14 cellular contexts compared by ENCODE assay signal in genomic region chr14:42855159-42855558, GRCh38.
DNase-seq lines count a peak whose midpoint lies in the region; ATAC-seq and TF ChIP-seq lines count a peak whose summit lies in the region.
"Had no signal": no experiment of that assay in that cellular context is flagged by ENCODE, and none has a peak within 500 bp of the region (broad histone marks: within the 10 kb centered on the region; RNA-seq: fewer than 3 reads in every experiment).

No MANE protein-coding gene starts in this region.

- no peaks in the 10 kb centered on the region for H3K36me3 ChIP-seq in SK-N-SH (replicated peaks in 1 of 2; ENCODE audit: control insufficient read depth in 1 of 2, insufficient read depth in 2 of 2, low read length in 1 of 2)

- no peak for ATAC-seq in HG02678 (IDR thresholded peaks at IDR 0.05; ENCODE audit: unreplicated experiment)
- ATAC-seq: activated CD4-positive, alpha-beta T cell treated with anti-CD3 and anti-CD28 coated beads for 36 hours; stimulated activated naive CD8-positive, alpha-beta T cell treated with anti-CD3 and anti-CD28 coated beads, Interleukin-15, amount 100 ng/mL, for 72 hours had no signal

- H3K9me3 Mint-ChIP-seq in dendritic cell treated with granulocyte-macrophage colony-stimulating factor and Interleukin-4, amounts not matched to agents 40 ng/mL and 50 ng/mL, for 4 days = no peaks in the 10 kb centered on the region
- no peaks in the 10 kb centered on the region for H3K9me3 Mint-ChIP-seq in mesothelial cell of epicardium

- peaks cover 19% of the 10 kb centered on the region for H3K4me1 Mint-ChIP-seq in dendritic cell treated with granulocyte-macrophage colony-stimulating factor and Interleukin-4, amounts not matched to agents 40 ng/mL and 50 ng/mL, for 4 days (ENCODE audit: low read depth)
- H3K4me1 Mint-ChIP-seq in mesothelial cell of epicardium = peaks cover 9% of the 10 kb centered on the region
- H3K4me1 Mint-ChIP-seq: activated CD4-positive, alpha-beta T cell treated with anti-CD3 and anti-CD28 coated beads for 36 hours; stimulated activated naive CD8-positive, alpha-beta T cell treated with anti-CD3 and anti-CD28 coated beads, Interleukin-15, amount 100 ng/mL, for 72 hours had no signal

- no peaks in the 10 kb centered on the region for H3K4me1 ChIP-seq in SK-N-SH (ENCODE audit: control insufficient read depth in 1 of 2, insufficient read depth in 2 of 2, low read depth in 1 of 2, low read length in 1 of 2)

- H4K20me1 ChIP-seq in SK-N-SH (ENCODE audit: insufficient read depth) = no peaks in the 10 kb centered on the region

- DNase-seq in COLO829 (ENCODE audit: low spot score) (peak; percentile 19), NOMO-1 (lab: John Stamatoyannopoulos, UW; ENCODE audit: unreplicated experiment in 2 of 2) (peak; percentile 59 to 62), mesothelial cell of epicardium (ENCODE audit: low spot score in 2 of 2, unreplicated experiment in 2 of 2) (no peak), SK-N-SH (no peak)
- DNase-seq in activated CD4-positive, alpha-beta T cell treated with anti-CD3 and anti-CD28 coated beads, Interleukin-2, amount 50 U/mL, for 1 hour = no peak
- DNase-seq in NK-92 treated with Interleukin-12 subunit alpha and Interleukin-12 subunit beta, amount 100 ng/mL, for 24 hours (lab: John Stamatoyannopoulos, UW) = no peak
- DNase-seq: activated CD4-positive, alpha-beta T cell treated with anti-CD3 and anti-CD28 coated beads for 36 hours; activated T-cell treated with anti-CD3 and anti-CD28 coated beads, Interleukin-2, amount 50 U/mL, for 48 hours; NCI-H1436; NCI-H446; stimulated activated naive CD8-positive, alpha-beta T cell treated with anti-CD3 and anti-CD28 coated beads, Interleukin-15, amount 100 ng/mL, for 72 hours had no signal

- H3K27ac ChIP-seq in SK-N-SH (ENCODE audit: low read depth in 2 of 2, low read length in 1 of 2) = no peak overlapping the region

- H3K79me2 ChIP-seq in SK-N-SH (ENCODE audit: insufficient read depth) = no peaks in the 10 kb centered on the region

- H3K27me3 Mint-ChIP-seq in dendritic cell treated with granulocyte-macrophage colony-stimulating factor and Interleukin-4, amounts not matched to agents 40 ng/mL and 50 ng/mL, for 4 days = no peaks in the 10 kb centered on the region
- H3K27me3 Mint-ChIP-seq in mesothelial cell of epicardium (ENCODE audit: low read depth) = no peaks in the 10 kb centered on the region
- H3K27me3 Mint-ChIP-seq: activated CD4-positive, alpha-beta T cell treated with anti-CD3 and anti-CD28 coated beads for 36 hours; stimulated activated naive CD8-positive, alpha-beta T cell treated with anti-CD3 and anti-CD28 coated beads, Interleukin-15, amount 100 ng/mL, for 72 hours had no signal

- H3K27me3 ChIP-seq in SK-N-SH (ENCODE audit: insufficient read depth) = no peaks in the 10 kb centered on the region

- H3K9me2 ChIP-seq in SK-N-SH = no peaks in the 10 kb centered on the region

- no peaks in the 10 kb centered on the region for H3K36me3 Mint-ChIP-seq in dendritic cell treated with granulocyte-macrophage colony-stimulating factor and Interleukin-4, amounts not matched to agents 40 ng/mL and 50 ng/mL, for 4 days (ENCODE audit: low read depth)
- H3K36me3 Mint-ChIP-seq in mesothelial cell of epicardium = no peaks in the 10 kb centered on the region

- POLR2A ChIA-PET in SK-N-SH (lab: Yijun Ruan, JAX) = no interaction called here

- H3F3A ChIP-seq in SK-N-SH (replicated peaks; ENCODE audit: insufficient read depth) = no peaks in the 10 kb centered on the region

- 15% methylated on average over 1 of the region's 1 CpG for WGBS in SK-N-SH (ENCODE audit: low lambda C conversion rate)

- H3K9ac ChIP-seq in SK-N-SH = no peak overlapping the region

- peak overlapping the region; percentile 87 for H3K27ac Mint-ChIP-seq in dendritic cell treated with granulocyte-macrophage colony-stimulating factor and Interleukin-4, amounts not matched to agents 40 ng/mL and 50 ng/mL, for 4 days
- peak overlapping the region; percentile 75 for H3K27ac Mint-ChIP-seq in mesothelial cell of epicardium
- H3K27ac Mint-ChIP-seq: activated CD4-positive, alpha-beta T cell treated with anti-CD3 and anti-CD28 coated beads for 36 hours; stimulated activated naive CD8-positive, alpha-beta T cell treated with anti-CD3 and anti-CD28 coated beads, Interleukin-15, amount 100 ng/mL, for 72 hours; T-helper 1 cell treated with Interleukin-12 subunit alpha and Interleukin-12 subunit beta and Interleukin-4 antibody, amounts not matched to agents 30 μg/mL and 1 μg/mL, for 36 hours had no signal

- no peak overlapping the region for H3K4me2 ChIP-seq in SK-N-SH

- H3K4me3 ChIP-seq in SK-N-SH (ENCODE audit: low read depth in 2 of 2, low read length in 1 of 2) = no peak overlapping the region

- intact Hi-C loops in dendritic cell treated with granulocyte-macrophage colony-stimulating factor and Interleukin-4, amounts not matched to agents 40 ng/mL and 50 ng/mL, for 4 days (cut with micrococcal nuclease) = loop anchor here (10.0 kb wide), 1 partner anchor 70 kb away; no protein-coding TSS in a partner anchor

- TF ChIP-seq CTCF in mesothelial cell of epicardium (IDR thresholded peaks at IDR 0.05; ENCODE audit: unreplicated experiment) (no peak), SK-N-SH (IDR thresholded peaks at IDR 0.05) (no peak)

- TF ChIP-seq EP300 in SK-N-SH (IDR thresholded peaks at IDR 0.05; ENCODE audit: borderline replicate concordance in 1 of 2, low read depth in 1 of 2, low read length in 1 of 2) = no peak

- CTCF ChIA-PET in SK-N-SH (lab: Yijun Ruan, JAX) = no interaction called here

- TF ChIP-seq RAD21 in SK-N-SH (IDR thresholded peaks at IDR 0.05; ENCODE audit: low read length) = no peak

- peak overlapping the region; percentile 17 for H3K4me3 Mint-ChIP-seq in dendritic cell treated with granulocyte-macrophage colony-stimulating factor and Interleukin-4, amounts not matched to agents 40 ng/mL and 50 ng/mL, for 4 days
- no peak overlapping the region for H3K4me3 Mint-ChIP-seq in mesothelial cell of epicardium
- H3K4me3 Mint-ChIP-seq: activated CD4-positive, alpha-beta T cell treated with anti-CD3 and anti-CD28 coated beads for 36 hours; stimulated activated naive CD8-positive, alpha-beta T cell treated with anti-CD3 and anti-CD28 coated beads, Interleukin-15, amount 100 ng/mL, for 72 hours; T-helper 1 cell treated with Interleukin-12 subunit alpha and Interleukin-12 subunit beta and Interleukin-4 antibody, amounts not matched to agents 30 μg/mL and 1 μg/mL, for 36 hours had no signal

- H2AFZ ChIP-seq in SK-N-SH (ENCODE audit: low read depth) = no peak overlapping the region

- no peaks in the 10 kb centered on the region for H3K9me3 ChIP-seq in SK-N-SH

TF ChIP-seq in SK-N-SH, 30 proteins besides CTCF, POLR2A, EP300 and RAD21 (continues in another document):
- no peak for TF ChIP-seq MEF2A (IDR thresholded peaks at IDR 0.05; ENCODE audit: borderline replicate concordance, low read depth)
- no peak for TF ChIP-seq ELF1 (IDR thresholded peaks at IDR 0.05)
- no peak for TF ChIP-seq FOSL2 (IDR thresholded peaks at IDR 0.05; ENCODE audit: borderline replicate concordance, low read depth)
- no peak for TF ChIP-seq POLR2AphosphoS5 (IDR thresholded peaks at IDR 0.05; ENCODE audit: low read depth, low read length)
- TF ChIP-seq IRF3 (IDR thresholded peaks at IDR 0.05; ENCODE audit: low read depth, low read length) = no peak
- no peak for TF ChIP-seq TCF12 (IDR thresholded peaks at IDR 0.05)
- no peak for TF ChIP-seq RXRA (IDR thresholded peaks at IDR 0.05; ENCODE audit: borderline replicate concordance, low read depth)
- TF ChIP-seq ZBTB33 (IDR thresholded peaks at IDR 0.05; ENCODE audit: borderline replicate concordance, low read depth) = no peak
- TF ChIP-seq EZH2phosphoT487 (IDR thresholded peaks at IDR 0.05; ENCODE audit: borderline replicate concordance, low read depth) = no peak
- no peak for TF ChIP-seq GABPA (IDR thresholded peaks at IDR 0.05; ENCODE audit: low read depth)
- no peak for TF ChIP-seq CHD2 (IDR thresholded peaks at IDR 0.05; ENCODE audit: low read length, partially characterized antibody)

Comparison
In these comparisons a context has a peak if more than half of its experiments do, and no peak if none do; other contexts are left out.
1. DNase-seq: peak in COLO829 (single experiment) and NOMO-1 (2 of 2); none in mesothelial cell of epicardium (0 of 2), activated CD4-positive, alpha-beta T cell treated with anti-CD3 and anti-CD28 coated beads, Interleukin-2, amount 50 U/mL, for 1 hour (single experiment), SK-N-SH (single experiment) and NK-92 treated with Interleukin-12 subunit alpha and Interleukin-12 subunit beta, amount 100 ng/mL, for 24 hours (single experiment).